In the genomic region with DNA sequence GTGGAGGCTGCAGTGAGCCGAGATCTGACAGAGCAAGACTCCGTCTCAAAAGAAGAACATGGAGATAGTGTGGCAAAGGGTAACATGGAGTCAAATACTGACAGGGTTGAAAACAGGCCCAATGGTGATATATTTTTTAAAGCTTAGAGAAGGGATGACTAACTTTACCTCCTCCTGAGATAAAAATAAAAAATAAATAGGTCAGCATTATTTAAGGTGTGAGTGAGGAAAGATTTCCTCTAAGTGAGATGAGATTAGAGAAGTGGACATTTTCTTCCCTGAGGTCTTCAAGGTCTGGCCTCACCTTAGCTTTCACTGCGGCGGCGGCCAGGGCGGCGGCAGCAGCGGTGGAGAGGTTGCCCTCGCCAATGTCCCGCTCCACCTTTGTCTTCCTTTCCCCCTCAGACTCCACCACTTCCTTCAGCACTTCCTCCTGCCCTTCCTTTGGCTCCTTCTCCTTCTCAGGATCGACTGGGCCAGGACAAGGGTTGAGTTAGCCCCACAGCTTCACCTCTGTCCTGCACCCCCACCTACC, we compare ENCODE assay signal across 24 cellular contexts. TPM values are rescaled to one million over a fixed set of nuclear protein-coding genes. Genes with fewer than 3 reads are reported as not detected.
DNase-seq lines count a peak whose midpoint lies in the region; ATAC-seq and TF ChIP-seq lines count a peak whose summit lies in the region.
"Had no signal": no experiment of that assay in that cellular context is flagged by ENCODE, and none has a peak within 500 bp of the region (broad histone marks: within the 10 kb centered on the region; RNA-seq: fewer than 3 reads in every experiment).

No MANE protein-coding gene starts in this region.

- ATAC-seq in HCT116 = no peak
- ATAC-seq in naive thymus-derived CD8-positive, alpha-beta T cell = no peak
- ATAC-seq in GM18907 (IDR thresholded peaks at IDR 0.05; ENCODE audit: unreplicated experiment) = no peak
- ATAC-seq: CD8-positive, alpha-beta T cell; left colon; stimulated activated naive CD8-positive, alpha-beta T cell treated with anti-CD3 and anti-CD28 coated beads, Interleukin-15, amount 100 ng/mL, for 72 hours had no signal

- H3K4me3 Mint-ChIP-seq in T-helper 2 cell treated with Interferon-gamma antibody and Interleukin-4, amounts not matched to agents 5 μg/mL and 100 μg/mL, for 36 hours = no peak overlapping the region
- H3K4me3 Mint-ChIP-seq in activated naive CD8-positive, alpha-beta T cell treated with anti-CD3 and anti-CD28 coated beads for 36 hours = no peak overlapping the region
- H3K4me3 Mint-ChIP-seq in naive thymus-derived CD8-positive, alpha-beta T cell = no peak overlapping the region
- H3K4me3 Mint-ChIP-seq: activated CD4-positive, alpha-beta memory T cell treated with anti-CD3 and anti-CD28 coated beads, Interleukin-2, amount 10 ng/mL, durations not matched to agents 7 days and 5 days; CD8-positive, alpha-beta T cell; endodermal cell; stimulated activated naive CD8-positive, alpha-beta T cell treated with anti-CD3 and anti-CD28 coated beads, Interleukin-15, amount 100 ng/mL, for 72 hours had no signal

- no peak for DNase-seq in T-helper 2 cell treated with Interferon-gamma antibody and Interleukin-4, amounts not matched to agents 5 μg/mL and 100 μg/mL, for 36 hours (ENCODE audit: low spot score)
- DNase-seq in T-helper 2 cell (no peak), HCT116 (ENCODE audit: low read depth, low spot score) (no peak), coronary artery (ENCODE audit: low spot score) (no peak), NCI-H2171 treated with DMSO at 0.1 percent for 48 hours (lab: John Stamatoyannopoulos, UW) (no peak)
- no peak for DNase-seq in activated naive CD8-positive, alpha-beta T cell treated with anti-CD3 and anti-CD28 coated beads for 36 hours
- no peak for DNase-seq in naive thymus-derived CD8-positive, alpha-beta T cell
- DNase-seq: activated CD4-positive, alpha-beta memory T cell treated with anti-CD3 and anti-CD28 coated beads, Interleukin-2, amount 10 ng/mL, durations not matched to agents 7 days and 5 days; activated CD4-positive, CD25-positive, alpha-beta regulatory T cell; activated naive CD4-positive, alpha-beta T cell; CD8-positive, alpha-beta T cell; endodermal cell; esophagus squamous epithelium; foreskin melanocyte; GM23248; left colon; mesenchymal stem cell; NCI-H1092 treated with DMSO at 0.1 percent for 48 hours; NCI-H187 treated with DMSO at 0.1 percent for 48 hours; Peyer's patch; SIG-M5; stimulated activated naive CD8-positive, alpha-beta T cell treated with anti-CD3 and anti-CD28 coated beads, Interleukin-15, amount 100 ng/mL, for 72 hours had no signal

- no peak for TF ChIP-seq RAD21 in HCT116 (IDR thresholded peaks at IDR 0.05; ENCODE audit: low read depth)

- POLR2A ChIA-PET in HCT116 (lab: Charles Lee) = no interaction called here
- POLR2A ChIA-PET in naive thymus-derived CD8-positive, alpha-beta T cell (lab: Charles Lee) = interaction anchor here (0.6 to 1.5 kb wide), 5 partner anchors 9 to 41 kb away, joined by 3 to 4 read pairs (median 3); partner anchors contain the start of genes ESYT1 and SMARCC2

- peaks cover 39 to 47% of the 10 kb centered on the region in 2 experiments for H3K36me3 ChIP-seq in HCT116 (ENCODE audit: control insufficient read depth in 1 of 2, insufficient read depth in 2 of 2, low read length in 2 of 2)

- no peak for TF ChIP-seq POLR2A in HCT116 (IDR thresholded peaks at IDR 0.05; ENCODE audit: borderline replicate concordance, extremely low read depth, insufficient read depth, insufficient read length)

- H3K27me3 ChIP-seq in HCT116 (ENCODE audit: insufficient read depth, low read length) = no peaks in the 10 kb centered on the region
- H3K27me3 ChIP-seq: esophagus squamous epithelium, Peyer's patch, vagina had no signal

- H2AFZ ChIP-seq in HCT116 (ENCODE audit: low read depth, low read length, poor library complexity, severe bottlenecking) = no peak overlapping the region
- H2AFZ ChIP-seq: GM23248 had no signal

- no peaks in the 10 kb centered on the region for H3K9me2 ChIP-seq in HCT116 (ENCODE audit: insufficient read depth)

- H3K4me1 ChIP-seq in HCT116 (ENCODE audit: control insufficient read depth in 1 of 2, insufficient read depth in 2 of 2, low read length in 2 of 2) = no peaks in the 10 kb centered on the region
- H3K4me1 ChIP-seq: esophagus squamous epithelium, Peyer's patch, vagina had no signal

- H3K9ac ChIP-seq in HCT116 (ENCODE audit: low read length) = no peak overlapping the region
- H3K9ac ChIP-seq: GM23248 had no signal

- peaks cover 59% of the 10 kb centered on the region for H3K36me3 Mint-ChIP-seq in T-helper 2 cell treated with Interferon-gamma antibody and Interleukin-4, amounts not matched to agents 5 μg/mL and 100 μg/mL, for 36 hours (ENCODE audit: low read depth)
- H3K36me3 Mint-ChIP-seq in activated naive CD8-positive, alpha-beta T cell treated with anti-CD3 and anti-CD28 coated beads for 36 hours = peaks cover 17% of the 10 kb centered on the region
- H3K36me3 Mint-ChIP-seq in naive thymus-derived CD8-positive, alpha-beta T cell = peaks cover 7 to 92% (median 9%) of the 10 kb centered on the region in 3 donors

- RAD21 ChIA-PET in HCT116 (lab: Charles Lee; ENCODE audit: low non-redundant PET in 1 of 2, low total read pairs in 2 of 2, uncharacterized antibody in 2 of 2, unreplicated experiment in 2 of 2) = no interaction called here

- no peaks in the 10 kb centered on the region for H3K27me3 Mint-ChIP-seq in T-helper 2 cell treated with Interferon-gamma antibody and Interleukin-4, amounts not matched to agents 5 μg/mL and 100 μg/mL, for 36 hours (ENCODE audit: low read depth)
- no peaks in the 10 kb centered on the region for H3K27me3 Mint-ChIP-seq in activated naive CD8-positive, alpha-beta T cell treated with anti-CD3 and anti-CD28 coated beads for 36 hours
- no peaks in the 10 kb centered on the region for H3K27me3 Mint-ChIP-seq in naive thymus-derived CD8-positive, alpha-beta T cell
- H3K27me3 Mint-ChIP-seq: activated CD4-positive, alpha-beta memory T cell treated with anti-CD3 and anti-CD28 coated beads, Interleukin-2, amount 10 ng/mL, durations not matched to agents 7 days and 5 days; stimulated activated naive CD8-positive, alpha-beta T cell treated with anti-CD3 and anti-CD28 coated beads, Interleukin-15, amount 100 ng/mL, for 72 hours had no signal

- no peaks in the 10 kb centered on the region for H3K9me3 Mint-ChIP-seq in T-helper 2 cell treated with Interferon-gamma antibody and Interleukin-4, amounts not matched to agents 5 μg/mL and 100 μg/mL, for 36 hours
- no peaks in the 10 kb centered on the region for H3K9me3 Mint-ChIP-seq in activated naive CD8-positive, alpha-beta T cell treated with anti-CD3 and anti-CD28 coated beads for 36 hours
- H3K9me3 Mint-ChIP-seq in naive thymus-derived CD8-positive, alpha-beta T cell = no peaks in the 10 kb centered on the region
- H3K9me3 Mint-ChIP-seq: activated CD4-positive, alpha-beta memory T cell treated with anti-CD3 and anti-CD28 coated beads, Interleukin-2, amount 10 ng/mL, durations not matched to agents 7 days and 5 days; CD8-positive, alpha-beta T cell; endodermal cell; stimulated activated naive CD8-positive, alpha-beta T cell treated with anti-CD3 and anti-CD28 coated beads, Interleukin-15, amount 100 ng/mL, for 72 hours had no signal

- BruUV-seq in HCT116 (replicated peaks; lab: Mats Ljungman, UMichigan) = no TSS peak

- H3K4me3 ChIP-seq in HCT116 (replicated peaks in 1 of 2; ENCODE audit: low read depth in 1 of 2, low read length in 2 of 2) (no peak overlapping the region), coronary artery (no peak overlapping the region)
- H3K4me3 ChIP-seq: esophagus squamous epithelium, GM23248, Peyer's patch, vagina had no signal

- H4K20me1 ChIP-seq in HCT116 (ENCODE audit: insufficient read depth) = no peaks in the 10 kb centered on the region

- intact Hi-C loops in HCT116 (cut with micrococcal nuclease) = no loop called here

- no peak for TF ChIP-seq CTCF in HCT116 (IDR thresholded peaks at IDR 0.05 in 2 of 3, conservative IDR thresholded peaks at IDR 0.05 in 1 of 3; ENCODE audit: borderline replicate concordance in 1 of 3, insufficient read depth in 1 of 3, low read depth in 2 of 3, low read length in 2 of 3)
- TF ChIP-seq CTCF in coronary artery (IDR thresholded peaks at IDR 0.05) = no peak

- CTCF ChIA-PET in HCT116 (lab: Charles Lee) = no interaction called here

- H3K27ac ChIP-seq in HCT116 (ENCODE audit: low read depth, low read length) (no peak overlapping the region), coronary artery (no peak overlapping the region)
- H3K27ac ChIP-seq: esophagus squamous epithelium, GM23248, Peyer's patch, vagina had no signal

- no peaks in the 10 kb centered on the region for H3K9me3 ChIP-seq in HCT116 (ENCODE audit: control insufficient read depth in 1 of 2, insufficient read depth in 1 of 2, low read depth in 1 of 2, low read length in 2 of 2)
- H3K9me3 ChIP-seq: esophagus squamous epithelium, Peyer's patch, vagina had no signal

- H3K4me2 ChIP-seq in HCT116 (ENCODE audit: low read length) = no peak overlapping the region

- H3K27ac Mint-ChIP-seq in T-helper 2 cell treated with Interferon-gamma antibody and Interleukin-4, amounts not matched to agents 5 μg/mL and 100 μg/mL, for 36 hours = peak overlapping the region; percentile 83
- peak overlapping the region; percentile 55 for H3K27ac Mint-ChIP-seq in activated naive CD8-positive, alpha-beta T cell treated with anti-CD3 and anti-CD28 coated beads for 36 hours
- H3K27ac Mint-ChIP-seq in naive thymus-derived CD8-positive, alpha-beta T cell = peak overlapping the region in 7 of 10 donors; percentile 48 to 91 (median 76)
- H3K27ac Mint-ChIP-seq: CD8-positive, alpha-beta T cell; endodermal cell had no signal

- no peaks in the 10 kb centered on the region for H3K79me2 ChIP-seq in HCT116 (ENCODE audit: insufficient read depth, low read length)

- H3K4me1 Mint-ChIP-seq in T-helper 2 cell treated with Interferon-gamma antibody and Interleukin-4, amounts not matched to agents 5 μg/mL and 100 μg/mL, for 36 hours (ENCODE audit: low read depth) = peaks cover 3% of the 10 kb centered on the region
- H3K4me1 Mint-ChIP-seq in activated naive CD8-positive, alpha-beta T cell treated with anti-CD3 and anti-CD28 coated beads for 36 hours = no peaks in the 10 kb centered on the region
- peaks cover 0 to 3% (median 0%) of the 10 kb centered on the region in 4 donors for H3K4me1 Mint-ChIP-seq in naive thymus-derived CD8-positive, alpha-beta T cell
- H3K4me1 Mint-ChIP-seq: endodermal cell; stimulated activated naive CD8-positive, alpha-beta T cell treated with anti-CD3 and anti-CD28 coated beads, Interleukin-15, amount 100 ng/mL, for 72 hours had no signal

RNA-seq across cellular contexts. Expression of gene MYL6, which starts 11.1 kb away (rescaled TPM):
- total RNA-seq in HCT116 (2021; ENCODE audit: unreplicated experiment) = 554 TPM
- polyA plus RNA-seq in HCT116 (2012) = 910 and 946 TPM in 2 replicates
- total RNA-seq in activated naive CD8-positive, alpha-beta T cell treated with anti-CD3 and anti-CD28 coated beads for 36 hours = 100 to 1,000 TPM; 751 to 777 TPM
- total RNA-seq in naive thymus-derived CD8-positive, alpha-beta T cell = 100 to 1,000 TPM; 421 to 448 TPM
- 1,000 to 10,000 TPM; 1,813 to 2,533 (median 2,044) TPM for polyA plus RNA-seq in naive thymus-derived CD8-positive, alpha-beta T cell

RNA-seq across cellular contexts. Expression of gene MYL6B, which starts 16.9 kb away (rescaled TPM):
- total RNA-seq in HCT116 (2021; ENCODE audit: unreplicated experiment) = 94.3 TPM
- 92.6 and 103 TPM in 2 replicates for polyA plus RNA-seq in HCT116 (2012)
- 10 to 100 TPM; 67.9 to 76.2 TPM for total RNA-seq in activated naive CD8-positive, alpha-beta T cell treated with anti-CD3 and anti-CD28 coated beads for 36 hours
- 1 to 10 TPM; 3.5 to 5.9 TPM for total RNA-seq in naive thymus-derived CD8-positive, alpha-beta T cell
- 1 to 10 TPM; 3.4 to 4.0 (median 3.8) TPM for polyA plus RNA-seq in naive thymus-derived CD8-positive, alpha-beta T cell

RNA-seq across cellular contexts. Expression of gene SMARCC2, which starts 20.0 kb away (rescaled TPM):
- total RNA-seq in HCT116 (2021; ENCODE audit: unreplicated experiment) = 99.7 TPM
- 46.0 and 55.3 TPM in 2 replicates for polyA plus RNA-seq in HCT116 (2012)
- 10 to 100 TPM; 78.5 to 92.6 TPM for total RNA-seq in activated naive CD8-positive, alpha-beta T cell treated with anti-CD3 and anti-CD28 coated beads for 36 hours
- total RNA-seq in naive thymus-derived CD8-positive, alpha-beta T cell = 100 to 1,000 TPM; 189 to 197 TPM
- 10 to 100 TPM; 46.3 to 70.4 (median 54.1) TPM for polyA plus RNA-seq in naive thymus-derived CD8-positive, alpha-beta T cell

RNA-seq across cellular contexts. Expression of gene ESYT1, which starts 41.2 kb away (rescaled TPM):
- total RNA-seq in HCT116 (2021; ENCODE audit: unreplicated experiment) = 80.9 TPM
- polyA plus RNA-seq in HCT116 (2012) = 67.3 and 87.6 TPM in 2 replicates
- 100 to 1,000 TPM; 153 to 155 TPM for total RNA-seq in activated naive CD8-positive, alpha-beta T cell treated with anti-CD3 and anti-CD28 coated beads for 36 hours
- total RNA-seq in naive thymus-derived CD8-positive, alpha-beta T cell = 100 to 1,000 TPM; 257 to 270 TPM
- 100 to 1,000 TPM; 354 to 433 (median 357) TPM for polyA plus RNA-seq in naive thymus-derived CD8-positive, alpha-beta T cell

RNA-seq across cellular contexts. Expression of gene ZC3H10, which starts 51.2 kb away (rescaled TPM):
- total RNA-seq in HCT116 (2021; ENCODE audit: unreplicated experiment) = 8.7 TPM
- 3.6 and 3.7 TPM in 2 replicates for polyA plus RNA-seq in HCT116 (2012)
- total RNA-seq in activated naive CD8-positive, alpha-beta T cell treated with anti-CD3 and anti-CD28 coated beads for 36 hours = 1 to 10 TPM; 6.9 to 7.2 TPM
- 10 to 100 TPM; 15.1 to 15.9 TPM for total RNA-seq in naive thymus-derived CD8-positive, alpha-beta T cell
- polyA plus RNA-seq in naive thymus-derived CD8-positive, alpha-beta T cell = 1 to 10 TPM; 1.3 to 2.5 (median 1.8) TPM

Comparison
In these comparisons a context has a peak if more than half of its experiments do, and no peak if none do; other contexts are left out.
1. RNA of gene MYL6B, which starts 16.9 kb away (total RNA-seq): 94.3 TPM in HCT116 (single experiment) and 67.9 to 76.2 TPM in activated naive CD8-positive, alpha-beta T cell treated with anti-CD3 and anti-CD28 coated beads for 36 hours; 3.5 to 5.9 TPM in naive thymus-derived CD8-positive, alpha-beta T cell; every median in the first group is over 4 times any median in the second.
2. Peak in every context shown above with its lines, with median percentiles within 50 percentile points of each other: H3K27ac Mint-ChIP-seq.